In genomic region chr7:112981966-112982365, GRCh38 we compare ENCODE assay signal across 14 cellular contexts.
DNase-seq lines count a peak whose midpoint lies in the region; ATAC-seq and TF ChIP-seq lines count a peak whose summit lies in the region.
"Had no signal": no experiment of that assay in that cellular context is flagged by ENCODE, and none has a peak within 500 bp of the region (broad histone marks: within the 10 kb centered on the region; RNA-seq: fewer than 3 reads in every experiment).

No MANE protein-coding gene starts in this region.

- TF ChIP-seq CTCF in choroid plexus epithelial cell (conservative IDR thresholded peaks at IDR 0.05; ENCODE audit: low read depth, low read length) (no peak), endodermal cell (conservative IDR thresholded peaks at IDR 0.05) (no peak)

- H3K27ac ChIP-seq in aorta (ENCODE audit: low read depth in 1 of 2, low read length in 2 of 2) (no peak overlapping the region), endodermal cell (ENCODE audit: low read depth, low read length) (no peak overlapping the region)
- H3K27ac ChIP-seq: esophagus muscularis mucosa, WERI-Rb-1 had no signal

- no peak overlapping the region for H3K9ac ChIP-seq in endodermal cell (ENCODE audit: extremely low read depth, low read length, poor library complexity, severe bottlenecking)

- intact Hi-C loops in aorta (cut with DNase I): no loop called here

- no peak overlapping the region for H3K27ac Mint-ChIP-seq in endodermal cell
- H3K27ac Mint-ChIP-seq: HFFc6 had no signal

- H3K36me3 ChIP-seq in aorta (ENCODE audit: control insufficient read depth in 1 of 2, insufficient read depth in 2 of 2, low read length in 1 of 2): no peaks in the 10 kb centered on the region
- no peaks in the 10 kb centered on the region for H3K36me3 ChIP-seq in endodermal cell (ENCODE audit: control insufficient read depth, insufficient read depth, low read length)
- H3K36me3 ChIP-seq: esophagus muscularis mucosa, WERI-Rb-1 had no signal

- H3K4me3 Mint-ChIP-seq in endodermal cell: no peak overlapping the region
- H3K4me3 Mint-ChIP-seq: HFFc6; naive thymus-derived CD8-positive, alpha-beta T cell had no signal

- no peaks in the 10 kb centered on the region for H3K36me3 Mint-ChIP-seq in endodermal cell (ENCODE audit: low read depth)
- H3K36me3 Mint-ChIP-seq: naive thymus-derived CD8-positive, alpha-beta T cell had no signal

- no peaks in the 10 kb centered on the region for H3K9me3 Mint-ChIP-seq in endodermal cell
- H3K9me3 Mint-ChIP-seq: HFFc6; naive thymus-derived CD8-positive, alpha-beta T cell had no signal

- H3K4me3 ChIP-seq in choroid plexus epithelial cell (ENCODE audit: low read depth, low read length) (no peak overlapping the region), aorta (ENCODE audit: low read length in 2 of 2) (no peak overlapping the region), endodermal cell (ENCODE audit: low read length) (no peak overlapping the region)
- H3K4me3 ChIP-seq: esophagus muscularis mucosa had no signal

- DNase-seq in choroid plexus epithelial cell (ENCODE audit: low read depth) (peak; percentile 20), SW480 (ENCODE audit: low spot score) (no peak), DMS 273 (lab: John Stamatoyannopoulos, UW; ENCODE audit: unreplicated experiment) (no peak), aorta (no peak), endodermal cell (no peak)
- DNase-seq: activated T-cell treated with anti-CD3 and anti-CD28 coated beads, Interleukin-2, amount 50 U/mL, for 1 hour; HFFc6; naive thymus-derived CD8-positive, alpha-beta T cell; SHP77 treated with DMSO at 0.1 percent for 48 hours; WERI-Rb-1 had no signal

- ATAC-seq in GM18873 (IDR thresholded peaks at IDR 0.05; ENCODE audit: low FRiP score, unreplicated experiment) (peak; percentile 9), GM21526 (IDR thresholded peaks at IDR 0.05; ENCODE audit: low FRiP score, unreplicated experiment) (peak; percentile 35), HG03064 (IDR thresholded peaks at IDR 0.05; ENCODE audit: low read depth, unreplicated experiment) (peak; percentile 14), aorta (ENCODE audit: low FRiP score) (no peak)
- ATAC-seq: naive thymus-derived CD8-positive, alpha-beta T cell had no signal

- WGBS in aorta, 2 donors: 84 to 90% methylated on average over 1 of the region's 1 CpG
- no CpG with 5 or more reads among the region's 1 CpG for WGBS in endodermal cell (ENCODE audit: insufficient coverage in 1 of 2, insufficient read length in 1 of 2), 2 experiments

- no peaks in the 10 kb centered on the region for H3K27me3 Mint-ChIP-seq in endodermal cell (ENCODE audit: insufficient read depth)

- H3K9me3 ChIP-seq in aorta (ENCODE audit: control insufficient read depth, low read length) (no peaks in the 10 kb centered on the region), endodermal cell (ENCODE audit: control insufficient read depth, low read length) (no peaks in the 10 kb centered on the region)
- H3K9me3 ChIP-seq: esophagus muscularis mucosa had no signal

- no peaks in the 10 kb centered on the region for H3K27me3 ChIP-seq in aorta (ENCODE audit: control insufficient read depth in 1 of 2, insufficient read depth in 2 of 2, low read length in 1 of 2)
- no peaks in the 10 kb centered on the region for H3K27me3 ChIP-seq in endodermal cell (ENCODE audit: control insufficient read depth, insufficient read depth, low read length, poor library complexity, severe bottlenecking)
- H3K27me3 ChIP-seq: esophagus muscularis mucosa had no signal

- H3K4me1 ChIP-seq in aorta (ENCODE audit: control insufficient read depth in 1 of 2, insufficient read depth in 2 of 2, low read length in 2 of 2): no peaks in the 10 kb centered on the region
- H3K4me1 ChIP-seq in endodermal cell (ENCODE audit: control insufficient read depth, insufficient read depth, low read length): no peaks in the 10 kb centered on the region

- no peaks in the 10 kb centered on the region for H3K4me1 Mint-ChIP-seq in endodermal cell
